In genomic region chr1:161081519-161081918, GRCh38 we compare ENCODE assay signal across 15 cellular contexts. TPM values are rescaled to one million over a fixed set of nuclear protein-coding genes. Genes with fewer than 3 reads are reported as not detected.
DNase-seq lines count a peak whose midpoint lies in the region; ATAC-seq and TF ChIP-seq lines count a peak whose summit lies in the region.
"Had no signal": no experiment of that assay in that cellular context is flagged by ENCODE, and none has a peak within 500 bp of the region (broad histone marks: within the 10 kb centered on the region; RNA-seq: fewer than 3 reads in every experiment).

No MANE protein-coding gene starts in this region.

- no peak for TF ChIP-seq RAD21 in HCT116 (IDR thresholded peaks at IDR 0.05; ENCODE audit: low read depth)

- H3K27me3 ChIP-seq in HCT116 (ENCODE audit: insufficient read depth, low read length) (no peaks in the 10 kb centered on the region), breast epithelium (no peaks in the 10 kb centered on the region), suprapubic skin (no peaks in the 10 kb centered on the region)

- H3K4me1 ChIP-seq in HCT116 (ENCODE audit: control insufficient read depth in 1 of 2, insufficient read depth in 2 of 2, low read length in 2 of 2) (peaks cover 34 to 70% of the 10 kb centered on the region in 2 experiments), breast epithelium (peaks cover 0 to 15% of the 10 kb centered on the region in 2 donors), suprapubic skin (peaks cover 57% of the 10 kb centered on the region)

- no peak overlapping the region for H2AFZ ChIP-seq in HCT116 (ENCODE audit: low read depth, low read length, poor library complexity, severe bottlenecking)

- H3K9me2 ChIP-seq in HCT116 (ENCODE audit: insufficient read depth): no peaks in the 10 kb centered on the region

- H3K9me3 ChIP-seq in HCT116 (ENCODE audit: control insufficient read depth in 1 of 2, insufficient read depth in 1 of 2, low read depth in 1 of 2, low read length in 2 of 2) (no peaks in the 10 kb centered on the region), breast epithelium (no peaks in the 10 kb centered on the region), suprapubic skin (no peaks in the 10 kb centered on the region)

- DNase-seq in HCT116 (ENCODE audit: low read depth, low spot score): no peak
- DNase-seq in breast epithelium (ENCODE audit: low spot score in 2 of 2): no peak
- DNase-seq in glutamatergic neuron: no peak
- no peak for DNase-seq in suprapubic skin (ENCODE audit: low spot score in 2 of 2)
- DNase-seq: ACHN; CD4-positive, alpha-beta memory T cell; DMS79 treated with DMSO at 0.1 percent for 48 hours; GF-D8; H9; NCI-H1436; NCI-H2029 treated with DMSO at 0.1 percent for 48 hours; NCI-H510A treated with DMSO at 0.1 percent for 48 hours had no signal

- no peaks in the 10 kb centered on the region for H3K79me2 ChIP-seq in HCT116 (ENCODE audit: insufficient read depth, low read length)

- no peaks in the 10 kb centered on the region for H4K20me1 ChIP-seq in HCT116 (ENCODE audit: insufficient read depth)

- peaks cover 20% of the 10 kb centered on the region for H3K9me3 Mint-ChIP-seq in glutamatergic neuron (ENCODE audit: unreplicated experiment)
- H3K9me3 Mint-ChIP-seq: CD4-positive, alpha-beta memory T cell; H9 had no signal

- CTCF ChIA-PET in HCT116 (lab: Charles Lee): interaction anchor here (2.4 kb wide), 1 partner anchor 10 kb away, joined by 7 read pairs; no protein-coding TSS in a partner anchor

- H3K36me3 Mint-ChIP-seq in glutamatergic neuron (ENCODE audit: unreplicated experiment): peaks cover 5% of the 10 kb centered on the region
- H3K36me3 Mint-ChIP-seq: CD4-positive, alpha-beta memory T cell had no signal

- H3K27ac ChIP-seq in HCT116 (ENCODE audit: low read depth, low read length) (no peak overlapping the region), breast epithelium (peak overlapping the region; percentile 92 to 98), suprapubic skin (peak overlapping the region; percentile 92)

- WGBS in suprapubic skin: 96% methylated on average over 5 of the region's 5 CpGs

- TF ChIP-seq CTCF in HCT116 (IDR thresholded peaks at IDR 0.05 in 2 of 3, conservative IDR thresholded peaks at IDR 0.05 in 1 of 3; ENCODE audit: borderline replicate concordance in 1 of 3, insufficient read depth in 1 of 3, low read depth in 2 of 3, low read length in 2 of 3): no peak
- no peak for TF ChIP-seq CTCF in breast epithelium (IDR thresholded peaks at IDR 0.05)
- TF ChIP-seq CTCF in glutamatergic neuron (IDR thresholded peaks at IDR 0.05; ENCODE audit: partially characterized antibody, unreplicated experiment): no peak
- no peak for TF ChIP-seq CTCF in suprapubic skin (IDR thresholded peaks at IDR 0.05)

- peaks cover 22% of the 10 kb centered on the region for H3K27me3 Mint-ChIP-seq in glutamatergic neuron (ENCODE audit: unreplicated experiment)
- H3K27me3 Mint-ChIP-seq: CD4-positive, alpha-beta memory T cell had no signal

- BruUV-seq in HCT116 (replicated peaks; lab: Mats Ljungman, UMichigan): no TSS peak

- peak overlapping the region; percentile 70 for H3K27ac Mint-ChIP-seq in glutamatergic neuron (ENCODE audit: unreplicated experiment)

- H3K9ac ChIP-seq in HCT116 (ENCODE audit: low read length): no peak overlapping the region

- intact Hi-C loops in HCT116 (cut with micrococcal nuclease): no loop called here
- intact Hi-C loops in breast epithelium (cut with DNase I; ENCODE audit: low total_unique reads): no loop called here

- H3K4me1 Mint-ChIP-seq in glutamatergic neuron (ENCODE audit: low read depth, unreplicated experiment): peaks cover 14% of the 10 kb centered on the region

- RAD21 ChIA-PET in HCT116 (lab: Charles Lee; ENCODE audit: low non-redundant PET in 1 of 2, low total read pairs in 2 of 2, uncharacterized antibody in 2 of 2, unreplicated experiment in 2 of 2): no interaction called here

- TF ChIP-seq POLR2A in HCT116 (IDR thresholded peaks at IDR 0.05; ENCODE audit: borderline replicate concordance, extremely low read depth, insufficient read depth, insufficient read length) (no peak), breast epithelium (IDR thresholded peaks at IDR 0.05) (no peak), suprapubic skin (IDR thresholded peaks at IDR 0.05) (no peak)

- peak overlapping the region; percentile 73 for H3K4me2 ChIP-seq in HCT116 (ENCODE audit: low read length)

- H3K4me3 ChIP-seq in HCT116 (replicated peaks in 1 of 2; ENCODE audit: low read depth in 1 of 2, low read length in 2 of 2) (no peak overlapping the region), breast epithelium (no peak overlapping the region), suprapubic skin (no peak overlapping the region)

- POLR2A ChIA-PET in HCT116 (lab: Charles Lee): no interaction called here

- ATAC-seq in HCT116 (no peak), GM21447 (IDR thresholded peaks at IDR 0.05; ENCODE audit: unreplicated experiment) (no peak), GM21619 (IDR thresholded peaks at IDR 0.05; ENCODE audit: unreplicated experiment) (no peak), GM19463 (IDR thresholded peaks at IDR 0.05; ENCODE audit: unreplicated experiment) (no peak)

- no peak overlapping the region for H3K4me3 Mint-ChIP-seq in glutamatergic neuron (ENCODE audit: unreplicated experiment)
- H3K4me3 Mint-ChIP-seq: CD4-positive, alpha-beta memory T cell; H9 had no signal

- no peak for TF ChIP-seq EP300 in suprapubic skin (IDR thresholded peaks at IDR 0.05)

- H3K36me3 ChIP-seq in HCT116 (ENCODE audit: control insufficient read depth in 1 of 2, insufficient read depth in 2 of 2, low read length in 2 of 2): no peaks in the 10 kb centered on the region
- no peaks in the 10 kb centered on the region for H3K36me3 ChIP-seq in breast epithelium
- H3K36me3 ChIP-seq in suprapubic skin: no peaks in the 10 kb centered on the region

TF ChIP-seq in HCT116, 20 proteins besides CTCF, POLR2A, EP300 and RAD21:
- TF ChIP-seq FOSL1 (IDR thresholded peaks at IDR 0.05; ENCODE audit: low read depth): no peak
- no peak for TF ChIP-seq SIN3A (IDR thresholded peaks at IDR 0.05; ENCODE audit: low read depth)
- no peak for TF ChIP-seq CBX3 (IDR thresholded peaks at IDR 0.05; ENCODE audit: low read depth)
- no peak for TF ChIP-seq EZH2phosphoT487 (IDR thresholded peaks at IDR 0.05; ENCODE audit: borderline replicate concordance)
- no peak for TF ChIP-seq CEBPB (IDR thresholded peaks at IDR 0.05; ENCODE audit: low read depth)
- no peak for TF ChIP-seq JUND (IDR thresholded peaks at IDR 0.05)
- no peak for TF ChIP-seq EZH2 (IDR thresholded peaks at IDR 0.05)
- TF ChIP-seq TCF7L2 (IDR thresholded peaks at IDR 0.05; ENCODE audit: borderline replicate concordance, extremely low read depth, insufficient read depth, insufficient read length): no peak
- TF ChIP-seq ELF1 (IDR thresholded peaks at IDR 0.05; ENCODE audit: borderline replicate concordance, low read depth): no peak
- no peak for TF ChIP-seq POLR2AphosphoS5 (IDR thresholded peaks at IDR 0.05; ENCODE audit: low read depth, low read length)
- TF ChIP-seq SRF (IDR thresholded peaks at IDR 0.05; ENCODE audit: low read depth): no peak
- no peak for TF ChIP-seq SP1 (IDR thresholded peaks at IDR 0.05; ENCODE audit: low read depth)
- no peak for TF ChIP-seq ATF3 (IDR thresholded peaks at IDR 0.05)
- no peak for TF ChIP-seq ZNF274 (IDR thresholded peaks at IDR 0.05; ENCODE audit: low read depth, low read length)
- no peak for TF ChIP-seq MAX (IDR thresholded peaks at IDR 0.05)

RNA-seq across cellular contexts. Expression of gene NECTIN4, which starts 7.8 kb away (rescaled TPM):
- total RNA-seq in HCT116 (2021; ENCODE audit: unreplicated experiment) (3.3 TPM), breast epithelium (10 to 100 TPM in 2 of 3 donors, not detected in 1; 28.5 to 56.3 TPM), glutamatergic neuron (ENCODE audit: unreplicated experiment) (0.39 TPM), suprapubic skin (100 to 1,000 TPM; 126 to 188 (median 164) TPM)
- 4.5 and 7.0 TPM in 2 replicates for polyA plus RNA-seq in HCT116 (2012)
- total RNA-seq: CD4-positive, alpha-beta memory T cell had no signal
- polyA plus RNA-seq: CD4-positive, alpha-beta memory T cell had no signal

RNA-seq across cellular contexts. Expression of gene ARHGAP30, which starts 11.8 kb away (rescaled TPM):
- 0.39 TPM for total RNA-seq in HCT116 (2021; ENCODE audit: unreplicated experiment)
- polyA plus RNA-seq in HCT116 (2012): 0.34 and 0.36 TPM in 2 replicates
- 10 to 100 TPM in 1 of 3 donors, 1 to 10 TPM in 2; 5.2 to 16.5 (median 7.9) TPM for total RNA-seq in breast epithelium
- total RNA-seq in glutamatergic neuron (ENCODE audit: unreplicated experiment): not detected
- total RNA-seq in suprapubic skin: 10 to 100 TPM; 12.3 to 46.2 (median 14.5) TPM

RNA-seq across cellular contexts. Expression of gene KLHDC9, which starts 16.6 kb away (rescaled TPM):
- total RNA-seq in HCT116 (2021; ENCODE audit: unreplicated experiment) (1.4 TPM), breast epithelium (1 to 10 TPM; 5.8 to 9.8 (median 8.5) TPM), glutamatergic neuron (ENCODE audit: unreplicated experiment) (10.9 TPM), suprapubic skin (1 to 10 TPM in 3 of 4 donors, not detected in 1; 1.3 to 4.0 (median 1.4) TPM)
- polyA plus RNA-seq in HCT116 (2012): 0.75 and 1.4 TPM in 2 replicates

RNA-seq across cellular contexts. Expression of gene USF1, which starts 35.7 kb away (rescaled TPM):
- 48.0 TPM for total RNA-seq in HCT116 (2021; ENCODE audit: unreplicated experiment)
- 49.1 and 61.6 TPM in 2 replicates for polyA plus RNA-seq in HCT116 (2012)
- 10 to 100 TPM; 64.5 to 70.8 (median 64.6) TPM for total RNA-seq in breast epithelium
- total RNA-seq in glutamatergic neuron (ENCODE audit: unreplicated experiment): 158 TPM
- total RNA-seq in suprapubic skin: 10 to 100 TPM; 33.9 to 88.7 (median 43.7) TPM

RNA-seq across cellular contexts. Expression of gene PFDN2, which starts 36.3 kb away (rescaled TPM):
- total RNA-seq in HCT116 (2021; ENCODE audit: unreplicated experiment): 179 TPM
- 388 and 441 TPM in 2 replicates for polyA plus RNA-seq in HCT116 (2012)
- 10 to 100 TPM; 32.5 to 50.1 (median 37.0) TPM for total RNA-seq in breast epithelium
- 83.7 TPM for total RNA-seq in glutamatergic neuron (ENCODE audit: unreplicated experiment)
- total RNA-seq in suprapubic skin: 10 to 100 TPM; 21.3 to 33.9 (median 27.1) TPM
